In the genomic region with DNA sequence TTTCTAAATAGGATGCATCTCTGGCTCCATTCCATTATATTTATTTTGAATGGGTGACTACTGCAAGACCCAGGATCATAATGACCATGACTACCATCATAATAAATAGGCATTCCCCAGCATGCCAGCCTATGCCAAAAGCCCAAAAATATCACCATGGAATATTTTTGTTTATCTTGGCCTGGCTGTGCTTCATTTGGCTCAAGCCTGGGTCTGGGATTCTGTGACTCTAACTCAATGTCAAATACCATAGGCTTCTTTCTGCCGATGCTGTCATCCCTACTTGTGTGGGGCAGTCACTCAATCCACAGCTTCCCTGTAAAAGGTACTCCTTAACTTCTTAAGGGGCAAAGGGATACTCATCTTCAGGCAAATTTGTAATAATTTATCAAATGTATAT, we compare ENCODE assay signal across 19 cellular contexts.
"Had no signal": no experiment of that assay in that cellular context is flagged by ENCODE, and none has a peak within 500 bp of the region (broad histone marks: within the 10 kb centered on the region; RNA-seq: fewer than 3 reads in every experiment).

No MANE protein-coding gene starts in this region.

- H3K4me1 ChIP-seq: neural progenitor cell, spleen had no signal

- H3K4me3 ChIP-seq: mucosa of descending colon, neural progenitor cell, spleen, tibial artery had no signal

- H3K27ac ChIP-seq: neural progenitor cell, spleen, tibial artery had no signal

- H3K4me2 ChIP-seq: neural progenitor cell had no signal

- H2AFZ ChIP-seq: neural progenitor cell had no signal

- H3K27me3 Mint-ChIP-seq: activated naive CD4-positive, alpha-beta T cell treated with anti-CD3 and anti-CD28 coated beads, Interleukin-2, amount 50 U/mL, for 24 hours; stimulated activated memory B cell treated with anti-CD40 and anti-IgM and Interleukin-4, amounts not matched to agents 10 μg/mL and 1 μg/mL and 100 μg/mL, for 72 hours had no signal

- H3K4me1 Mint-ChIP-seq: activated naive CD4-positive, alpha-beta T cell treated with anti-CD3 and anti-CD28 coated beads, Interleukin-2, amount 50 U/mL, for 24 hours; naive thymus-derived CD4-positive, alpha-beta T cell; neural progenitor cell; stimulated activated memory B cell treated with anti-CD40 and anti-IgM and Interleukin-4, amounts not matched to agents 10 μg/mL and 1 μg/mL and 100 μg/mL, for 72 hours had no signal

- H3K4me3 Mint-ChIP-seq: activated naive CD4-positive, alpha-beta T cell treated with anti-CD3 and anti-CD28 coated beads, Interleukin-2, amount 50 U/mL, for 24 hours; activated T-cell treated with anti-CD3 and anti-CD28 coated beads, Interleukin-2, amount 50 U/mL, for 4 hours; naive thymus-derived CD4-positive, alpha-beta T cell; neural progenitor cell; stimulated activated memory B cell treated with anti-CD40 and anti-IgM and Interleukin-4, amounts not matched to agents 10 μg/mL and 1 μg/mL and 100 μg/mL, for 72 hours; T-helper 1 cell treated with Interleukin-12 subunit alpha and Interleukin-12 subunit beta and Interleukin-4 antibody, amounts not matched to agents 30 μg/mL and 1 μg/mL, for 36 hours had no signal

- H3K36me3 Mint-ChIP-seq: activated naive CD4-positive, alpha-beta T cell treated with anti-CD3 and anti-CD28 coated beads, Interleukin-2, amount 50 U/mL, for 24 hours; naive thymus-derived CD4-positive, alpha-beta T cell; neural progenitor cell; stimulated activated memory B cell treated with anti-CD40 and anti-IgM and Interleukin-4, amounts not matched to agents 10 μg/mL and 1 μg/mL and 100 μg/mL, for 72 hours had no signal

- FAIRE-seq: colon, frontal cortex had no signal

- H3K9me3 ChIP-seq: mucosa of descending colon, spleen, tibial artery had no signal

- H3K9ac ChIP-seq: neural progenitor cell had no signal

- H3K27me3 ChIP-seq: neural progenitor cell, spleen, tibial artery had no signal

- DNase-seq: activated CD4-positive, alpha-beta T cell treated with anti-CD3 and anti-CD28 coated beads, Interleukin-2, amount 50 U/mL, for 1 hour; activated CD4-positive, CD25-positive, alpha-beta regulatory T cell treated with anti-CD3 and anti-CD28 coated beads, Interleukin-2, amount 50 U/mL, for 72 hours; activated CD8-positive, alpha-beta memory T cell treated with anti-CD3 and anti-CD28 coated beads, Interleukin-2, amount 50 U/mL, for 4 hours; activated effector memory CD4-positive, alpha-beta T cell treated with Interleukin-2 at 50 U/mL for 16 hours; activated T-cell treated with anti-CD3 and anti-CD28 coated beads, Interleukin-2, amount 50 U/mL, for 4 hours; central memory CD4-positive, alpha-beta T cell; mesenchymal stem cell; mucosa of descending colon; naive thymus-derived CD4-positive, alpha-beta T cell; spleen; stimulated activated CD4-positive, alpha-beta T cell treated with anti-CD3 and anti-CD28 coated beads, Interleukin-4, amount 100 ng/mL, for 4 hours had no signal

- H3K27ac Mint-ChIP-seq: activated naive CD4-positive, alpha-beta T cell treated with anti-CD3 and anti-CD28 coated beads, Interleukin-2, amount 50 U/mL, for 24 hours; naive thymus-derived CD4-positive, alpha-beta T cell; neural progenitor cell; stimulated activated memory B cell treated with anti-CD40 and anti-IgM and Interleukin-4, amounts not matched to agents 10 μg/mL and 1 μg/mL and 100 μg/mL, for 72 hours; T-helper 1 cell treated with Interleukin-12 subunit alpha and Interleukin-12 subunit beta and Interleukin-4 antibody, amounts not matched to agents 30 μg/mL and 1 μg/mL, for 36 hours had no signal

- H3K9me3 Mint-ChIP-seq: activated naive CD4-positive, alpha-beta T cell treated with anti-CD3 and anti-CD28 coated beads, Interleukin-2, amount 50 U/mL, for 24 hours; activated T-cell treated with anti-CD3 and anti-CD28 coated beads, Interleukin-2, amount 50 U/mL, for 4 hours; neural progenitor cell; stimulated activated memory B cell treated with anti-CD40 and anti-IgM and Interleukin-4, amounts not matched to agents 10 μg/mL and 1 μg/mL and 100 μg/mL, for 72 hours; T-helper 1 cell treated with Interleukin-12 subunit alpha and Interleukin-12 subunit beta and Interleukin-4 antibody, amounts not matched to agents 30 μg/mL and 1 μg/mL, for 36 hours had no signal

- H3K36me3 ChIP-seq: neural progenitor cell, spleen, tibial artery had no signal

- ATAC-seq: activated T-cell treated with anti-CD3 and anti-CD28 coated beads, Interleukin-2, amount 50 U/mL, for 4 hours; mucosa of descending colon; naive thymus-derived CD4-positive, alpha-beta T cell; sciatic nerve; stimulated activated memory B cell treated with anti-CD40 and anti-IgM and Interleukin-4, amounts not matched to agents 10 μg/mL and 1 μg/mL and 100 μg/mL, for 72 hours had no signal
